ENCODE assay signal across 8 cellular contexts in genomic region chr7:8442814-8443304, GRCh38. TPM values are rescaled to one million over a fixed set of nuclear protein-coding genes. Genes with fewer than 3 reads are reported as not detected.
DNase-seq lines count a peak whose midpoint lies in the region; ATAC-seq, FAIRE-seq and TF ChIP-seq lines count a peak whose summit lies in the region.

No MANE protein-coding gene starts in this region.

- H2BK20ac ChIP-seq in H9 (ENCODE audit: low read depth, low read length, poor library complexity, severe bottlenecking) (no peak overlapping the region), H1 (ENCODE audit: low read length) (no peak overlapping the region)

- H3K9ac ChIP-seq in H9 (ENCODE audit: extremely low read depth, insufficient read length, low read length) (no peak overlapping the region), H1 (replicated peaks in 1 of 4; ENCODE audit: extremely low read depth in 1 of 4, low read depth in 3 of 4, low read length in 3 of 4) (no peak overlapping the region)

- H3K27ac Mint-ChIP-seq in H9: no peak overlapping the region
- H3K27ac Mint-ChIP-seq in naive thymus-derived CD4-positive, alpha-beta T cell: peak overlapping the region in 1 of 9 donors; percentile 74

- no peaks in the 10 kb centered on the region for H3K79me1 ChIP-seq in H9 (ENCODE audit: insufficient read depth, low read depth, low read length, poor library complexity, severe bottlenecking)
- no peaks in the 10 kb centered on the region for H3K79me1 ChIP-seq in H1 (ENCODE audit: low read depth, low read length)

- in situ Hi-C loops in ACHN (cut with HindIII; ENCODE audit: low pct_ligation_motif_present, low pct_unique_long_range_greater_than_20kb, low sequenced_read_pairs): no loop called here

- H3K4me3 Mint-ChIP-seq in H9: peak overlapping the region; percentile 71 to 90
- peak overlapping the region in 6 of 10 donors; percentile 21 to 53 (median 34) for H3K4me3 Mint-ChIP-seq in naive thymus-derived CD4-positive, alpha-beta T cell

- no peak overlapping the region for H2AFZ ChIP-seq in H9 (ENCODE audit: low read length)
- H2AFZ ChIP-seq in H1 (ENCODE audit: low read length): peak overlapping the region; percentile 31; the same call in 1 of the 2 replicates

- H2BK12ac ChIP-seq in H9 (ENCODE audit: insufficient read length, low read depth, low read length) (no peak overlapping the region), H1 (ENCODE audit: low read depth, low read length) (no peak overlapping the region)

- DNase-seq in ACHN (peak; percentile 15), H9 (peak; percentile 90), UCSD-AML1 (lab: John Stamatoyannopoulos, UW; ENCODE audit: unreplicated experiment) (peak; percentile 6), H1 (ENCODE audit: low read depth in 1 of 2, low spot score in 2 of 2) (peak in 1 of 2 experiments; percentile 97), upper lobe of left lung (peak; percentile 45 to 93), NOMO-1 treated with DMSO at 0.1 percent for 48 hours (lab: John Stamatoyannopoulos, UW; ENCODE audit: unreplicated experiment) (no peak)
- DNase-seq in naive thymus-derived CD4-positive, alpha-beta T cell: peak in 8 of 9 donors; percentile 3 to 73 (median 30)

- H3K14ac ChIP-seq in H9 (ENCODE audit: insufficient read depth, low read length) (no peak overlapping the region), H1 (ENCODE audit: insufficient read length) (no peak overlapping the region)

- H3K9me3 Mint-ChIP-seq in H9: peaks cover 0 to 3% of the 10 kb centered on the region in 2 experiments; a peak in 1 of 5 replicates
- H3K9me3 Mint-ChIP-seq in naive thymus-derived CD4-positive, alpha-beta T cell: peaks cover 0 to 42% (median 12%) of the 10 kb centered on the region in 11 donors

- H3K9me3 ChIP-seq in H9 (ENCODE audit: control insufficient read depth, low read depth, low read length) (no peaks in the 10 kb centered on the region), H1 (ENCODE audit: insufficient read depth in 2 of 2, low read depth in 1 of 2, low read length in 1 of 2) (no peaks in the 10 kb centered on the region), upper lobe of left lung (peaks cover 0 to 10% (median 0%) of the 10 kb centered on the region in 4 donors)
- no peaks in the 10 kb centered on the region for H3K9me3 ChIP-seq in naive thymus-derived CD4-positive, alpha-beta T cell (ENCODE audit: control insufficient read depth in 2 of 3, low read length in 3 of 3)

- H2BK15ac ChIP-seq in H9 (ENCODE audit: low read depth, low read length) (no peak overlapping the region), H1 (ENCODE audit: low read length) (no peak overlapping the region)

- peaks cover 90% of the 10 kb centered on the region for H3K27me3 Mint-ChIP-seq in H9 (ENCODE audit: low read depth)
- H3K27me3 Mint-ChIP-seq in naive thymus-derived CD4-positive, alpha-beta T cell: peaks cover 70 to 85% (median 83%) of the 10 kb centered on the region in 5 donors

- peak overlapping the region; percentile 59 for H3K4me2 ChIP-seq in H9 (ENCODE audit: insufficient read depth, insufficient read length, low read length)
- peak overlapping the region; percentile 97 to 100 for H3K4me2 ChIP-seq in H1 (ENCODE audit: insufficient read depth in 1 of 2, low read depth in 2 of 2, low read length in 2 of 2)

- H3K27me3 ChIP-seq in H9 (ENCODE audit: insufficient read depth, low read length) (peaks cover 38% of the 10 kb centered on the region; the same call in 1 of the 2 replicates), H1 (replicated peaks in 1 of 4; ENCODE audit: control insufficient read depth in 3 of 4, extremely low read depth in 1 of 4, insufficient read depth in 3 of 4, low read length in 3 of 4) (peaks cover 29 to 60% (median 57%) of the 10 kb centered on the region in 4 experiments), upper lobe of left lung (peaks cover 0 to 42% (median 19%) of the 10 kb centered on the region in 4 donors)
- H3K27me3 ChIP-seq in naive thymus-derived CD4-positive, alpha-beta T cell (ENCODE audit: control insufficient read depth in 2 of 2, insufficient read depth in 2 of 2, low read length in 2 of 2): peaks cover 2 to 30% of the 10 kb centered on the region in 2 donors

- peak; percentile 68 for ATAC-seq in naive thymus-derived CD4-positive, alpha-beta T cell
- peak; percentile 84 to 85 for ATAC-seq in upper lobe of left lung (ENCODE audit: low FRiP score in 2 of 2)
- ATAC-seq in HG03039 (IDR thresholded peaks at IDR 0.05; ENCODE audit: unreplicated experiment): no peak

- H4K20me1 ChIP-seq in H9 (ENCODE audit: control insufficient read depth, insufficient read depth, insufficient read length): no peaks in the 10 kb centered on the region
- H4K20me1 ChIP-seq in H1 (replicated peaks in 1 of 2; ENCODE audit: control insufficient read depth in 1 of 2, insufficient read depth in 2 of 2, low read length in 2 of 2): peaks cover 0 to 9% of the 10 kb centered on the region in 2 experiments

- no peak overlapping the region for H4K5ac ChIP-seq in H9 (ENCODE audit: insufficient read length, low read depth, low read length)
- no peak overlapping the region for H4K5ac ChIP-seq in H1 (ENCODE audit: insufficient read length, low read depth, low read length)

- no peak for FAIRE-seq in H1 (lab: Jason Lieb, UNC)

- H2BK5ac ChIP-seq in H9 (ENCODE audit: insufficient read length, low read length) (no peak overlapping the region), H1 (ENCODE audit: low read depth, low read length) (no peak overlapping the region)

- H3T11ph ChIP-seq in H9 (ENCODE audit: low read length): no peak overlapping the region

- intact Hi-C loops in naive thymus-derived CD4-positive, alpha-beta T cell (cut with micrococcal nuclease): loop anchor here in 1 of 2 donors (1.0 kb wide), 1 partner anchor 9 kb away; no protein-coding TSS in a partner anchor

- H2BK120ac ChIP-seq in H9 (ENCODE audit: low read depth, low read length, poor library complexity, severe bottlenecking) (no peak overlapping the region), H1 (replicated peaks; ENCODE audit: low read depth, low read length) (no peak overlapping the region)

- H3K23me2 ChIP-seq in H9 (ENCODE audit: insufficient read length, low read depth, low read length, poor library complexity, severe bottlenecking) (peaks cover 35% of the 10 kb centered on the region), H1 (ENCODE audit: low read depth, low read length) (peaks cover 31% of the 10 kb centered on the region)

- TF ChIP-seq POLR2A in H1 (IDR thresholded peaks at IDR 0.05; ENCODE audit: control extremely low read depth in 1 of 2, low read depth in 2 of 2, low read length in 2 of 2) (no peak), upper lobe of left lung (IDR thresholded peaks at IDR 0.05) (no peak)

- no peak overlapping the region for H2AK5ac ChIP-seq in H9 (ENCODE audit: insufficient read length, low read length)
- H2AK5ac ChIP-seq in H1 (ENCODE audit: low read depth, low read length): no peak overlapping the region

- H3K36me3 ChIP-seq in H1 (ENCODE audit: control insufficient read depth in 2 of 4, insufficient read depth in 4 of 4, low read length in 3 of 4) (no peaks in the 10 kb centered on the region), upper lobe of left lung (no peaks in the 10 kb centered on the region)
- no peaks in the 10 kb centered on the region for H3K36me3 ChIP-seq in naive thymus-derived CD4-positive, alpha-beta T cell (ENCODE audit: control insufficient read depth in 2 of 3, insufficient read depth in 3 of 3, low read length in 3 of 3)

- H3K79me2 ChIP-seq in H9 (ENCODE audit: insufficient read depth, low read length) (no peaks in the 10 kb centered on the region), H1 (ENCODE audit: control insufficient read depth in 1 of 2, insufficient read depth in 2 of 2, low read length in 2 of 2) (no peaks in the 10 kb centered on the region)

- H3K18ac ChIP-seq in H9 (ENCODE audit: insufficient read length, low read depth, low read length): no peak overlapping the region
- H3K18ac ChIP-seq in H1 (ENCODE audit: extremely low read depth, low read length): peak overlapping the region; percentile 60; the same call in 1 of the 2 replicates

- peaks cover 36 to 37% of the 10 kb centered on the region in 2 experiments for H3K4me1 Mint-ChIP-seq in H9
- H3K4me1 Mint-ChIP-seq in naive thymus-derived CD4-positive, alpha-beta T cell: peaks cover 0 to 20% (median 10%) of the 10 kb centered on the region in 7 donors

- TF ChIP-seq EP300 in H1 (IDR thresholded peaks at IDR 0.05; ENCODE audit: borderline replicate concordance in 1 of 2, low read depth in 2 of 2, low read length in 2 of 2) (no peak), upper lobe of left lung (IDR thresholded peaks at IDR 0.05) (no peak)

- H3K23ac ChIP-seq in H9 (ENCODE audit: insufficient read length, low read depth, low read length): no peak overlapping the region
- H3K23ac ChIP-seq in H1 (ENCODE audit: insufficient read length): no peak overlapping the region

- POLR2A ChIA-PET in H1 (lab: Charles Lee; ENCODE audit: partially characterized antibody): no interaction called here
- POLR2A ChIA-PET in naive thymus-derived CD4-positive, alpha-beta T cell (lab: Charles Lee): no interaction called here

- H3K56ac ChIP-seq in H9 (ENCODE audit: insufficient read length, low read depth, low read length): no peak overlapping the region
- no peak overlapping the region for H3K56ac ChIP-seq in H1 (replicated peaks; ENCODE audit: insufficient read length, low read depth, low read length)

- H3K36me3 Mint-ChIP-seq in H9 (ENCODE audit: insufficient read depth in 1 of 3, low read depth in 3 of 3): no peaks in the 10 kb centered on the region
- H3K36me3 Mint-ChIP-seq in naive thymus-derived CD4-positive, alpha-beta T cell: peaks cover 0 to 16% (median 4%) of the 10 kb centered on the region in 5 donors

- H4K91ac ChIP-seq in H9 (ENCODE audit: insufficient read length, low read depth, low read length) (no peak overlapping the region), H1 (replicated peaks; ENCODE audit: insufficient read length, low read length) (no peak overlapping the region)

- no peak overlapping the region for H3K4ac ChIP-seq in H9 (ENCODE audit: low read depth, low read length)
- no peak overlapping the region for H3K4ac ChIP-seq in H1 (replicated peaks; ENCODE audit: insufficient read length, low read depth, low read length)

- no peak overlapping the region for H3K27ac ChIP-seq in H9 (ENCODE audit: insufficient read length, low read depth, low read length)
- no peak overlapping the region for H3K27ac ChIP-seq in H1 (ENCODE audit: low read depth, low read length)
- H3K27ac ChIP-seq in naive thymus-derived CD4-positive, alpha-beta T cell (ENCODE audit: low read depth, low read length): no peak overlapping the region
- H3K27ac ChIP-seq in upper lobe of left lung: no peak overlapping the region

- WGBS in H9 (ENCODE audit: extremely low coverage, insufficient read length, low lambda C conversion rate): no CpG with 5 or more reads among the region's 40 CpGs
- 1% methylated on average over 38 of the region's 40 CpGs; no CpG with 5 or more reads in 1 of the 2 experiments for WGBS in H1 (ENCODE audit: extremely low coverage in 1 of 2, insufficient coverage in 1 of 2, insufficient read length in 1 of 2, insufficient replicate concordance in 2 of 2, low coverage in 1 of 2, low lambda C conversion rate in 2 of 2, missing lambda C conversion rate in 1 of 2), 2 experiments
- WGBS in upper lobe of left lung, 2 donors: 3 to 7% methylated on average over 13 to 39 of the region's 40 CpGs

- TF ChIP-seq RAD21 in H1 (IDR thresholded peaks at IDR 0.05 in 1 of 2, conservative IDR thresholded peaks at IDR 0.05 in 1 of 2; ENCODE audit: low read depth in 2 of 2, low read length in 2 of 2): no peak

- no peaks in the 10 kb centered on the region for H3K4me1 ChIP-seq in H9 (ENCODE audit: insufficient read depth, low read length)
- H3K4me1 ChIP-seq in H1 (replicated peaks in 1 of 4; ENCODE audit: control insufficient read depth in 3 of 4, insufficient read depth in 4 of 4, low read length in 3 of 4): peaks cover 0 to 17% (median 6%) of the 10 kb centered on the region in 4 experiments
- H3K4me1 ChIP-seq in naive thymus-derived CD4-positive, alpha-beta T cell (ENCODE audit: control insufficient read depth in 2 of 2, insufficient read depth in 2 of 2, low read length in 2 of 2): peaks cover 0 to 6% of the 10 kb centered on the region in 2 donors
- H3K4me1 ChIP-seq in upper lobe of left lung: peaks cover 0 to 15% (median 0%) of the 10 kb centered on the region in 4 donors

- CTCF ChIA-PET in H1 (lab: Charles Lee; ENCODE audit: partially characterized antibody): interaction anchor here (0.7 to 6.1 kb wide), 5 partner anchors 9 to 1255 kb away, joined by 3 to 38 read pairs (median 5); partner anchors contain the start of gene NXPH1
- CTCF ChIA-PET in naive thymus-derived CD4-positive, alpha-beta T cell (lab: Charles Lee): no interaction called here

- H3K4me3 ChIP-seq in H1 (ENCODE audit: extremely low read depth in 1 of 4, insufficient read depth in 2 of 4, low read depth in 3 of 4, low read length in 4 of 4) (peak overlapping the region; percentile 42 to 74 (median 70)), upper lobe of left lung (peak overlapping the region in 1 of 4 donors; percentile 20)
- H3K4me3 ChIP-seq in naive thymus-derived CD4-positive, alpha-beta T cell (ENCODE audit: low read length): no peak overlapping the region

- TF ChIP-seq CTCF in H9 (conservative IDR thresholded peaks at IDR 0.05) (no peak), H1 (IDR thresholded peaks at IDR 0.05; ENCODE audit: control extremely low read depth in 1 of 3, insufficient read depth in 1 of 3, low read depth in 1 of 3, low read length in 3 of 3) (no peak), upper lobe of left lung (IDR thresholded peaks at IDR 0.05) (no peak)

- no peak overlapping the region for H4K8ac ChIP-seq in H9 (replicated peaks; ENCODE audit: insufficient read length, low read depth, low read length)
- no peak overlapping the region for H4K8ac ChIP-seq in H1 (ENCODE audit: extremely low read depth, insufficient read depth, low read length)

RNA-seq across cellular contexts. Expression of gene NXPH1, which starts 9.4 kb away (rescaled TPM):
- total RNA-seq in H9 (2021): 0.11 and 0.15 TPM in 2 replicates
- total RNA-seq in H1 (2021; fragmentation: NEBNext Ultra II Directional; extraction: Animal tissue kit (Norgen Biotek cat#: 25700)): 0.40 and 1.0 TPM in 2 replicates
- polyA plus RNA-seq in H1 (2011; rRNA removed): 0.14 and 0.24 TPM in 2 replicates
- 0.16 TPM for polyA plus RNA-seq in H1 (2011; cell fraction: cytosol; rRNA removed)
- polyA plus RNA-seq in H1 (2011; cell fraction: nucleus; rRNA removed): 0.09 TPM
- polyA plus RNA-seq in H1 (2012, experiment 1 of 2): 0.11 to 0.31 TPM (median 0.18 TPM) in 4 replicates
- polyA plus RNA-seq in H1 (2012, experiment 2 of 2): not detected
- polyA plus RNA-seq in H1 (2013, experiment 1 of 2): 0.69 TPM
- polyA plus RNA-seq in H1 (2013, experiment 2 of 2): 0.64 TPM
- 0.20 and 1.0 TPM in 2 replicates for polyA minus RNA-seq in H1 (2011; rRNA and poly(A)+ RNA removed)
- not detected for polyA minus RNA-seq in H1 (2011; cell fraction: cytosol; rRNA and poly(A)+ RNA removed)
- 0.60 TPM for polyA minus RNA-seq in H1 (2011; cell fraction: nucleus; rRNA and poly(A)+ RNA removed)
- not detected for total RNA-seq in naive thymus-derived CD4-positive, alpha-beta T cell
- polyA plus RNA-seq in naive thymus-derived CD4-positive, alpha-beta T cell: not detected
- total RNA-seq in upper lobe of left lung: not detected
